ENCODE assay signal across 9 cellular contexts in genomic region chr11:124953753-124954624, GRCh38. TPM values are rescaled to one million over a fixed set of nuclear protein-coding genes. Genes with fewer than 3 reads are reported as not detected.
DNase-seq lines count a peak whose midpoint lies in the region; ATAC-seq and TF ChIP-seq lines count a peak whose summit lies in the region.
"Had no signal": no experiment of that assay in that cellular context is flagged by ENCODE, and none has a peak within 500 bp of the region (broad histone marks: within the 10 kb centered on the region; RNA-seq: fewer than 3 reads in every experiment).

CCDC15 (plus strand) TSS chr11:124954202; CDS start chr11:124954733, 531 bp downstream.

- intact Hi-C loops in activated CD4-positive, alpha-beta T cell treated with anti-CD3 and anti-CD28 coated beads for 36 hours (cut with DNase I, micrococcal nuclease), result loop anchor here (1.0 to 10.0 kb wide), 15 partner anchors 34 to 1315 kb away; partner anchors contain the start of genes HYLS1 (in 2 of the 2), SIAE (in 2 of the 2), SPA17 (in 2 of the 2) and TMEM218 (in 2 of the 2)
- intact Hi-C loops in colonic mucosa (cut with DNase I), result loop anchor here (10.0 kb wide), 1 partner anchor 641 kb away; the partner anchor contains the start of gene STT3A

- TF ChIP-seq CTCF in colonic mucosa (IDR thresholded peaks at IDR 0.05), result no peak

- H3K27me3 ChIP-seq in colonic mucosa, result no peaks in the 10 kb centered on the region
- H3K27me3 ChIP-seq in layer of hippocampus (ENCODE audit: control insufficient read depth, insufficient read depth, low read length), result no peaks in the 10 kb centered on the region

- H3K9me3 ChIP-seq in colonic mucosa, result no peaks in the 10 kb centered on the region

- TF ChIP-seq POLR2A in GM19193 (IDR thresholded peaks at IDR 0.05; ENCODE audit: extremely low read depth, insufficient read depth, insufficient read length), result peak; percentile 97

- no peaks in the 10 kb centered on the region for H3K36me3 ChIP-seq in colonic mucosa

- peak within 1 kb of the TSS; percentile 71 for H3K4me3 ChIP-seq in colonic mucosa

- H3K27me3 Mint-ChIP-seq in activated CD4-positive, alpha-beta T cell treated with anti-CD3 and anti-CD28 coated beads for 36 hours, result no peaks in the 10 kb centered on the region
- H3K27me3 Mint-ChIP-seq: activated naive CD4-positive, alpha-beta T cell treated with anti-CD3 and anti-CD28 coated beads, Interleukin-2, amount 50 U/mL, for 24 hours had no signal

- no peaks in the 10 kb centered on the region for H3K4me1 ChIP-seq in colonic mucosa

- H3K27ac Mint-ChIP-seq in activated CD4-positive, alpha-beta T cell treated with anti-CD3 and anti-CD28 coated beads for 36 hours, result no peak within 1 kb of the TSS
- H3K27ac Mint-ChIP-seq: activated naive CD4-positive, alpha-beta T cell treated with anti-CD3 and anti-CD28 coated beads, Interleukin-2, amount 50 U/mL, for 24 hours had no signal

- peaks cover 3% of the 10 kb centered on the region for H3K36me3 Mint-ChIP-seq in activated CD4-positive, alpha-beta T cell treated with anti-CD3 and anti-CD28 coated beads for 36 hours (ENCODE audit: low read depth)
- H3K36me3 Mint-ChIP-seq: activated naive CD4-positive, alpha-beta T cell treated with anti-CD3 and anti-CD28 coated beads, Interleukin-2, amount 50 U/mL, for 24 hours had no signal

- H3K4me1 Mint-ChIP-seq in activated CD4-positive, alpha-beta T cell treated with anti-CD3 and anti-CD28 coated beads for 36 hours, result peaks cover 4% of the 10 kb centered on the region
- H3K4me1 Mint-ChIP-seq: activated naive CD4-positive, alpha-beta T cell treated with anti-CD3 and anti-CD28 coated beads, Interleukin-2, amount 50 U/mL, for 24 hours had no signal

- POLR2A ChIA-PET in activated CD4-positive, alpha-beta T cell treated with anti-CD3 and anti-CD28 coated beads for 36 hours (lab: Charles Lee), result interaction anchor here (0.5 kb wide), 1 partner anchor 197 kb away, joined by 3 read pairs; no protein-coding TSS in a partner anchor

- H3K9ac ChIP-seq in colonic mucosa (ENCODE audit: low read depth in 2 of 2, low read length in 2 of 2), result peak within 1 kb of the TSS; percentile 35 to 78

- H3K27ac ChIP-seq in colonic mucosa (peak within 1 kb of the TSS; percentile 68), layer of hippocampus (ENCODE audit: low read depth, low read length) (peak within 1 kb of the TSS; percentile 81)

- H3K4me3 Mint-ChIP-seq in activated CD4-positive, alpha-beta T cell treated with anti-CD3 and anti-CD28 coated beads for 36 hours, result no peak within 1 kb of the TSS

- peak; percentile 99 for DNase-seq in Ammon's horn (ENCODE audit: low spot score)
- DNase-seq in NCI-H510A (lab: John Stamatoyannopoulos, UW), result peak; percentile 95
- peak; percentile 97 for DNase-seq in activated CD4-positive, alpha-beta T cell treated with anti-CD3 and anti-CD28 coated beads for 36 hours
- DNase-seq in colonic mucosa, result peak; percentile 99
- DNase-seq in stimulated activated CD4-positive, alpha-beta T cell treated with anti-CD3 and anti-CD28 coated beads, Interleukin-1b, Interleukin-23, amount 100 ng/mL, for 4 hours (ENCODE audit: low read depth in 2 of 2), result peak; percentile 93 to 94

- CTCF ChIA-PET in activated CD4-positive, alpha-beta T cell treated with anti-CD3 and anti-CD28 coated beads for 36 hours (lab: Charles Lee), result interaction anchor here (0.6 to 2.1 kb wide), 12 partner anchors 11 to 638 kb away, joined by 3 to 13 read pairs (median 4); partner anchors contain the start of genes STT3A and TMEM218

- peaks cover 4% of the 10 kb centered on the region for H3K9me3 Mint-ChIP-seq in activated CD4-positive, alpha-beta T cell treated with anti-CD3 and anti-CD28 coated beads for 36 hours (ENCODE audit: low read depth)
- H3K9me3 Mint-ChIP-seq: activated naive CD4-positive, alpha-beta T cell treated with anti-CD3 and anti-CD28 coated beads, Interleukin-2, amount 50 U/mL, for 24 hours had no signal

- peak; percentile 100 for ATAC-seq in HG03432 (IDR thresholded peaks at IDR 0.05; ENCODE audit: unreplicated experiment)
- peak; percentile 98 for ATAC-seq in activated CD4-positive, alpha-beta T cell treated with anti-CD3 and anti-CD28 coated beads for 36 hours

RNA-seq across cellular contexts. Expression of gene CCDC15, which starts in this region (rescaled TPM):
- total RNA-seq in activated CD4-positive, alpha-beta T cell treated with anti-CD3 and anti-CD28 coated beads for 36 hours, result 1 to 10 TPM; 5.6 to 6.7 TPM
- total RNA-seq in colonic mucosa, result 1 to 10 TPM; 1.2 to 2.5 TPM

Comparison
In these comparisons a context has a peak if more than half of its experiments do, and no peak if none do; other contexts are left out.
1. Peak in every context shown above with its lines: DNase-seq, ATAC-seq, H3K4me3 ChIP-seq and H3K27ac ChIP-seq.